Comparison of ENCODE assay signal across 9 cellular contexts in genomic region chr2:6864251-6864758, GRCh38. TPM values are rescaled to one million over a fixed set of nuclear protein-coding genes. Genes with fewer than 3 reads are reported as not detected.
DNase-seq lines count a peak whose midpoint lies in the region; ATAC-seq and TF ChIP-seq lines count a peak whose summit lies in the region.
"Had no signal": no experiment of that assay in that cellular context is flagged by ENCODE, and none has a peak within 500 bp of the region (broad histone marks: within the 10 kb centered on the region; RNA-seq: fewer than 3 reads in every experiment).

No MANE protein-coding gene starts in this region.

- no peak overlapping the region for H4K91ac ChIP-seq in trophoblast cell (ENCODE audit: low read depth, low read length)

- H3K14ac ChIP-seq in trophoblast cell (ENCODE audit: low read length), result no peak overlapping the region

- peaks cover 46% of the 10 kb centered on the region for H3K79me2 ChIP-seq in Loucy (ENCODE audit: insufficient read depth, low read length)
- H3K79me2 ChIP-seq in trophoblast cell (ENCODE audit: control insufficient read depth, insufficient read depth, low read length, poor library complexity), result no peaks in the 10 kb centered on the region
- H3K79me2 ChIP-seq in mesendoderm (ENCODE audit: control insufficient read depth, insufficient read depth, low read length), result no peaks in the 10 kb centered on the region

- H4K5ac ChIP-seq in mesendoderm (ENCODE audit: low read length), result no peak overlapping the region

- H3K23ac ChIP-seq in trophoblast cell (ENCODE audit: low read length) (no peak overlapping the region), mesendoderm (ENCODE audit: low read length) (no peak overlapping the region)

- H3K27ac ChIP-seq in trophoblast cell (ENCODE audit: low read depth, low read length) (no peak overlapping the region), mesendoderm (ENCODE audit: low read depth, low read length) (no peak overlapping the region)

- H2BK120ac ChIP-seq in trophoblast cell (ENCODE audit: insufficient read depth, low read length, poor library complexity) (no peak overlapping the region), mesendoderm (ENCODE audit: low read depth, low read length) (no peak overlapping the region)

- no peak overlapping the region for H2AFZ ChIP-seq in Loucy (ENCODE audit: low read length)
- no peak overlapping the region for H2AFZ ChIP-seq in trophoblast cell (ENCODE audit: insufficient read depth, low read length, poor library complexity)

- H3K27me3 ChIP-seq in GM06990 (replicated peaks; ENCODE audit: control insufficient read depth, insufficient read depth, low read length) (no peaks in the 10 kb centered on the region), Loucy (ENCODE audit: insufficient read depth, low read length, poor library complexity, severe bottlenecking) (no peaks in the 10 kb centered on the region), trophoblast cell (ENCODE audit: insufficient read depth, low read length) (peaks cover 10% of the 10 kb centered on the region), mesendoderm (ENCODE audit: insufficient read depth, low read length, poor library complexity) (no peaks in the 10 kb centered on the region)

- H3K18ac ChIP-seq in trophoblast cell (ENCODE audit: low read length) (no peak overlapping the region), mesendoderm (ENCODE audit: low read length) (no peak overlapping the region)

- H3K56ac ChIP-seq in mesendoderm (ENCODE audit: low read length), result no peak overlapping the region

- H2BK12ac ChIP-seq in trophoblast cell (ENCODE audit: low read length), result no peak overlapping the region

- H2BK5ac ChIP-seq in trophoblast cell (ENCODE audit: low read depth, low read length, poor library complexity) (no peak overlapping the region), mesendoderm (ENCODE audit: low read length) (no peak overlapping the region)

- H3K4me3 ChIP-seq in GM06990 (replicated peaks; ENCODE audit: low read depth, low read length) (peak overlapping the region; percentile 85), Loucy (ENCODE audit: low read length, poor library complexity, severe bottlenecking) (peak overlapping the region; percentile 86), trophoblast cell (ENCODE audit: low read depth, low read length) (no peak overlapping the region), mesendoderm (ENCODE audit: low read length) (no peak overlapping the region)

- no peaks in the 10 kb centered on the region for H3K36me3 ChIP-seq in GM06990 (ENCODE audit: control insufficient read depth, insufficient read depth, low read length)
- peaks cover 18% of the 10 kb centered on the region; the same call in 1 of the 2 replicates for H3K36me3 ChIP-seq in Loucy (ENCODE audit: insufficient read depth, low read length)
- no peaks in the 10 kb centered on the region for H3K36me3 ChIP-seq in trophoblast cell (ENCODE audit: control insufficient read depth in 1 of 2, insufficient read depth in 2 of 2, low read length in 2 of 2)
- no peaks in the 10 kb centered on the region for H3K36me3 ChIP-seq in mesendoderm (ENCODE audit: control insufficient read depth, insufficient read depth, low read length)

- H3K79me1 ChIP-seq in trophoblast cell (ENCODE audit: low read length) (peaks cover 2% of the 10 kb centered on the region), mesendoderm (ENCODE audit: low read length) (no peaks in the 10 kb centered on the region)

- H3K4me1 ChIP-seq in Loucy (ENCODE audit: insufficient read depth, low read length, poor library complexity, severe bottlenecking) (peaks cover 56% of the 10 kb centered on the region), trophoblast cell (ENCODE audit: control insufficient read depth in 1 of 2, insufficient read depth in 2 of 2, low read length in 2 of 2) (peaks cover 0 to 4% of the 10 kb centered on the region in 2 experiments), mesendoderm (ENCODE audit: control insufficient read depth, low read depth, low read length) (no peaks in the 10 kb centered on the region)

- no peak overlapping the region for H4K12ac ChIP-seq in trophoblast cell (ENCODE audit: low read depth, low read length)

- ATAC-seq in effector memory CD8-positive, alpha-beta T cell (replicated peaks), result no peak
- no peak for ATAC-seq in HG03159 (IDR thresholded peaks at IDR 0.05; ENCODE audit: unreplicated experiment)

- H3K27ac Mint-ChIP-seq in effector memory CD8-positive, alpha-beta T cell, result peak overlapping the region in 1 of 2 donors; percentile 31

- no peaks in the 10 kb centered on the region for H3K9me2 ChIP-seq in Loucy (replicated peaks; ENCODE audit: low read depth, low read length)

- H3K4me1 Mint-ChIP-seq in effector memory CD8-positive, alpha-beta T cell (ENCODE audit: low read depth in 2 of 2), result peaks cover 10 to 19% of the 10 kb centered on the region in 2 donors

- H4K8ac ChIP-seq in trophoblast cell (ENCODE audit: low read depth, low read length) (no peak overlapping the region), mesendoderm (ENCODE audit: low read depth, low read length) (no peak overlapping the region)

- no CpG with 5 or more reads among the region's 8 CpGs for WGBS in trophoblast cell (ENCODE audit: extremely low coverage, insufficient coverage, insufficient read length)
- no CpG with 5 or more reads among the region's 8 CpGs for WGBS in mesendoderm (ENCODE audit: extremely low coverage, insufficient coverage, low lambda C conversion rate)

- peak overlapping the region; percentile 65 to 69 for H3K4me3 Mint-ChIP-seq in effector memory CD8-positive, alpha-beta T cell

- H2AK5ac ChIP-seq in trophoblast cell (ENCODE audit: low read length) (no peak overlapping the region), mesendoderm (ENCODE audit: low read length) (no peak overlapping the region)

- no peak for TF ChIP-seq CTCF in GM06990 (IDR thresholded peaks at IDR 0.05; ENCODE audit: insufficient read depth, low read length, poor library complexity, severe bottlenecking)
- no peak for TF ChIP-seq CTCF in Loucy (conservative IDR thresholded peaks at IDR 0.05; ENCODE audit: low read length)

- H3K9ac ChIP-seq in Loucy (ENCODE audit: low read depth, low read length, poor library complexity, severe bottlenecking) (peak overlapping the region; percentile 89), trophoblast cell (ENCODE audit: low read length) (no peak overlapping the region), mesendoderm (ENCODE audit: low read length) (no peak overlapping the region)

- H4K20me1 ChIP-seq in Loucy (ENCODE audit: insufficient read depth, low read length, poor library complexity, severe bottlenecking), result no peaks in the 10 kb centered on the region

- H3K4me2 ChIP-seq in Loucy (ENCODE audit: low read depth, low read length, poor library complexity, severe bottlenecking) (peak overlapping the region; percentile 93), trophoblast cell (ENCODE audit: low read length) (no peak overlapping the region), mesendoderm (ENCODE audit: low read length) (no peak overlapping the region)

- peaks cover 14% of the 10 kb centered on the region for H3K36me3 Mint-ChIP-seq in effector memory CD8-positive, alpha-beta T cell (ENCODE audit: insufficient read depth)

- peaks cover 6 to 11% of the 10 kb centered on the region in 2 donors for H3K9me3 Mint-ChIP-seq in effector memory CD8-positive, alpha-beta T cell

- H3K4ac ChIP-seq in trophoblast cell (ENCODE audit: low read depth, low read length) (no peak overlapping the region), mesendoderm (ENCODE audit: low read depth, low read length) (no peak overlapping the region)

- no peaks in the 10 kb centered on the region for H3F3A ChIP-seq in Loucy (ENCODE audit: low read depth)

- H3K9me3 ChIP-seq in Loucy (ENCODE audit: insufficient read depth, low read depth, low read length) (peaks cover 11% of the 10 kb centered on the region; the same call in 1 of the 2 replicates), trophoblast cell (ENCODE audit: insufficient read depth, low read depth, low read length) (peaks cover 6% of the 10 kb centered on the region)

- DNase-seq in GM06990 (ENCODE audit: extremely low read depth, insufficient read length) (no peak), trophoblast cell (peak; percentile 64 to 88), mesendoderm (no peak), T-helper 9 cell (no peak)
- no peak for DNase-seq in effector memory CD8-positive, alpha-beta T cell
- DNase-seq: HCEC 1CT, NCI-H1694 treated with DMSO at 0.1 percent for 48 hours had no signal

- no peaks in the 10 kb centered on the region for H3K27me3 Mint-ChIP-seq in effector memory CD8-positive, alpha-beta T cell

- no peak overlapping the region for H2BK15ac ChIP-seq in mesendoderm (replicated peaks; ENCODE audit: low read depth)

RNA-seq across cellular contexts. Expression of gene CMPK2, which starts 1.4 kb away (rescaled TPM):
- polyA plus RNA-seq in trophoblast cell (2013), result 2.1 and 2.2 TPM in 2 replicates
- polyA plus RNA-seq in mesendoderm (2013, experiment 1 of 2), result 0.42 TPM
- 0.41 TPM for polyA plus RNA-seq in mesendoderm (2013, experiment 2 of 2)

RNA-seq across cellular contexts. Expression of gene RSAD2, which starts 13.3 kb away (rescaled TPM):
- 0.51 and 0.55 TPM in 2 replicates for polyA plus RNA-seq in trophoblast cell (2013)
- 0.01 TPM for polyA plus RNA-seq in mesendoderm (2013, experiment 1 of 2)
- polyA plus RNA-seq in mesendoderm (2013, experiment 2 of 2), result not detected

RNA-seq across cellular contexts. Expression of gene RNF144A, which starts 52.9 kb away (rescaled TPM):
- 9.2 and 9.3 TPM in 2 replicates for polyA plus RNA-seq in trophoblast cell (2013)
- polyA plus RNA-seq in mesendoderm (2013, experiment 1 of 2), result 6.3 TPM
- 6.0 TPM for polyA plus RNA-seq in mesendoderm (2013, experiment 2 of 2)

Comparison
In these comparisons a context has a peak if more than half of its experiments do, and no peak if none do; other contexts are left out.
1. DNase-seq: peak in trophoblast cell (2 of 2); none in GM06990 (single experiment), effector memory CD8-positive, alpha-beta T cell (0 of 3), mesendoderm (single experiment) and T-helper 9 cell (single experiment).
2. H3K4me3 ChIP-seq: peak in GM06990 (single experiment) and Loucy (single experiment); none in trophoblast cell (single experiment) and mesendoderm (single experiment).